In genomic region chr7:133512560-133512959, GRCh38 we compare ENCODE assay signal across 17 cellular contexts.
DNase-seq lines count a peak whose midpoint lies in the region; ATAC-seq, FAIRE-seq and TF ChIP-seq lines count a peak whose summit lies in the region.
"Had no signal": no experiment of that assay in that cellular context is flagged by ENCODE, and none has a peak within 500 bp of the region (broad histone marks: within the 10 kb centered on the region; RNA-seq: fewer than 3 reads in every experiment).

No MANE protein-coding gene starts in this region.

- H2AFZ ChIP-seq in osteoblast (ENCODE audit: low read length): no peak overlapping the region

- peaks cover 8% of the 10 kb centered on the region for H3K9me3 Mint-ChIP-seq in type B pancreatic cell
- peaks cover 10% of the 10 kb centered on the region for H3K9me3 Mint-ChIP-seq in activated CD8-positive, alpha-beta memory T cell treated with anti-CD3 and anti-CD28 coated beads, Interleukin-2, amount 10 ng/mL, durations not matched to agents 7 days and 5 days (ENCODE audit: low read depth)
- H3K9me3 Mint-ChIP-seq: T-helper 1 cell treated with Interleukin-12 subunit alpha and Interleukin-12 subunit beta and Interleukin-4 antibody, amounts not matched to agents 30 μg/mL and 1 μg/mL, for 36 hours had no signal

- peak overlapping the region; percentile 55 for H3K27ac ChIP-seq in osteoblast (ENCODE audit: low read depth, low read length)
- H3K27ac ChIP-seq: Peyer's patch, spleen had no signal

- FAIRE-seq in bronchial epithelial cell (lab: Jason Lieb, UNC): peak; percentile 83

- peaks cover 6% of the 10 kb centered on the region for H3K4me1 Mint-ChIP-seq in type B pancreatic cell (ENCODE audit: unreplicated experiment)
- no peaks in the 10 kb centered on the region for H3K4me1 Mint-ChIP-seq in activated CD8-positive, alpha-beta memory T cell treated with anti-CD3 and anti-CD28 coated beads, Interleukin-2, amount 10 ng/mL, durations not matched to agents 7 days and 5 days

- no peaks in the 10 kb centered on the region for H3K27me3 Mint-ChIP-seq in type B pancreatic cell
- no peaks in the 10 kb centered on the region for H3K27me3 Mint-ChIP-seq in activated CD8-positive, alpha-beta memory T cell treated with anti-CD3 and anti-CD28 coated beads, Interleukin-2, amount 10 ng/mL, durations not matched to agents 7 days and 5 days
- H3K27me3 Mint-ChIP-seq: CD4-positive, alpha-beta memory T cell had no signal

- no peak for TF ChIP-seq CTCF in bronchial epithelial cell (IDR thresholded peaks at IDR 0.05; ENCODE audit: insufficient read depth, low read length, severe bottlenecking)
- no peak for TF ChIP-seq CTCF in osteoblast (IDR thresholded peaks at IDR 0.05; ENCODE audit: extremely low read depth, low read depth, low read length)
- no peak for TF ChIP-seq CTCF in type B pancreatic cell (conservative IDR thresholded peaks at IDR 0.05)

- peaks cover 9% of the 10 kb centered on the region for H3K36me3 Mint-ChIP-seq in type B pancreatic cell
- H3K36me3 Mint-ChIP-seq in activated CD8-positive, alpha-beta memory T cell treated with anti-CD3 and anti-CD28 coated beads, Interleukin-2, amount 10 ng/mL, durations not matched to agents 7 days and 5 days: peaks cover 26% of the 10 kb centered on the region

- no peaks in the 10 kb centered on the region for H4K20me1 ChIP-seq in osteoblast (ENCODE audit: insufficient read depth, low read length)

- no peak overlapping the region for H3K27ac Mint-ChIP-seq in type B pancreatic cell
- no peak overlapping the region for H3K27ac Mint-ChIP-seq in activated CD8-positive, alpha-beta memory T cell treated with anti-CD3 and anti-CD28 coated beads, Interleukin-2, amount 10 ng/mL, durations not matched to agents 7 days and 5 days
- H3K27ac Mint-ChIP-seq: CD4-positive, alpha-beta memory T cell; T-helper 1 cell treated with Interleukin-12 subunit alpha and Interleukin-12 subunit beta and Interleukin-4 antibody, amounts not matched to agents 30 μg/mL and 1 μg/mL, for 36 hours had no signal

- no peaks in the 10 kb centered on the region for H3K79me2 ChIP-seq in osteoblast (ENCODE audit: insufficient read depth, low read length)

- ATAC-seq in GM19351 (IDR thresholded peaks at IDR 0.05; ENCODE audit: unreplicated experiment): peak; percentile 93
- ATAC-seq in activated CD8-positive, alpha-beta memory T cell treated with anti-CD3 and anti-CD28 coated beads, Interleukin-2, amount 10 ng/mL, durations not matched to agents 7 days and 5 days: no peak

- peak; percentile 13 for DNase-seq in NCI-H69 (lab: John Stamatoyannopoulos, UW)
- DNase-seq in bronchial epithelial cell (ENCODE audit: low read depth): peak; percentile 62
- DNase-seq in osteoblast (ENCODE audit: insufficient read length, low spot score, missing footprints): peak; percentile 48
- no peak for DNase-seq in type B pancreatic cell (ENCODE audit: extremely low spot score, unreplicated experiment)
- no peak for DNase-seq in activated CD8-positive, alpha-beta memory T cell treated with anti-CD3 and anti-CD28 coated beads, Interleukin-2, amount 10 ng/mL, durations not matched to agents 7 days and 5 days
- no peak for DNase-seq in iPS-NIHi11 (ENCODE audit: low spot score)
- DNase-seq in stimulated activated CD4-positive, alpha-beta T cell treated with anti-CD3 and anti-CD28 coated beads, Interleukin-4, amount 100 ng/mL, for 24 hours: no peak
- DNase-seq: activated CD4-positive, alpha-beta T cell treated with anti-CD3 and anti-CD28 coated beads, Interleukin-2, amount 50 U/mL, for 1 hour; anterior cingulate cortex; CD4-positive, alpha-beta memory T cell; GF-D8; NCI-H1436 treated with DMSO at 0.1 percent for 48 hours; Peyer's patch; spleen; substantia nigra had no signal

- no peak overlapping the region for H3K4me3 Mint-ChIP-seq in type B pancreatic cell
- no peak overlapping the region for H3K4me3 Mint-ChIP-seq in activated CD8-positive, alpha-beta memory T cell treated with anti-CD3 and anti-CD28 coated beads, Interleukin-2, amount 10 ng/mL, durations not matched to agents 7 days and 5 days
- H3K4me3 Mint-ChIP-seq: CD4-positive, alpha-beta memory T cell; T-helper 1 cell treated with Interleukin-12 subunit alpha and Interleukin-12 subunit beta and Interleukin-4 antibody, amounts not matched to agents 30 μg/mL and 1 μg/mL, for 36 hours had no signal

- CTCF ChIA-PET in activated CD8-positive, alpha-beta memory T cell treated with anti-CD3 and anti-CD28 coated beads, Interleukin-2, amount 10 ng/mL, durations not matched to agents 7 days and 5 days (lab: Charles Lee): no interaction called here

- H3K27me3 ChIP-seq in bronchial epithelial cell (ENCODE audit: control insufficient read depth, insufficient read depth, low read length): no peaks in the 10 kb centered on the region
- H3K27me3 ChIP-seq in osteoblast (ENCODE audit: insufficient read depth, low read length): no peaks in the 10 kb centered on the region
- H3K27me3 ChIP-seq: Peyer's patch, spleen had no signal

- H3K4me2 ChIP-seq in osteoblast (ENCODE audit: insufficient read depth, low read length): peak overlapping the region; percentile 84

- H3K36me3 ChIP-seq in bronchial epithelial cell (ENCODE audit: control insufficient read depth, insufficient read depth, low read length) (no peaks in the 10 kb centered on the region), osteoblast (ENCODE audit: insufficient read depth, low read length) (no peaks in the 10 kb centered on the region)
- H3K36me3 ChIP-seq: Peyer's patch, spleen had no signal

- H3K4me3 ChIP-seq in bronchial epithelial cell (ENCODE audit: low read depth, low read length) (no peak overlapping the region), osteoblast (ENCODE audit: insufficient read depth, low read length) (peak overlapping the region; percentile 52)
- H3K4me3 ChIP-seq: Peyer's patch, spleen had no signal

- peaks cover 18% of the 10 kb centered on the region for H3K4me1 ChIP-seq in osteoblast (ENCODE audit: insufficient read depth, low read length)
- H3K4me1 ChIP-seq: Peyer's patch, spleen had no signal

- H3K9me3 ChIP-seq in osteoblast (ENCODE audit: low read depth, low read length): no peaks in the 10 kb centered on the region
- H3K9me3 ChIP-seq: Peyer's patch had no signal

Comparison
In these comparisons a context has a peak if more than half of its experiments do, and no peak if none do; other contexts are left out.
1. DNase-seq: peak in NCI-H69 (single experiment), bronchial epithelial cell (single experiment) and osteoblast (single experiment); none in type B pancreatic cell (single experiment), activated CD8-positive, alpha-beta memory T cell treated with anti-CD3 and anti-CD28 coated beads, Interleukin-2, amount 10 ng/mL, durations not matched to agents 7 days and 5 days (single experiment), iPS-NIHi11 (single experiment) and stimulated activated CD4-positive, alpha-beta T cell treated with anti-CD3 and anti-CD28 coated beads, Interleukin-4, amount 100 ng/mL, for 24 hours (single experiment).